In the genomic region with DNA sequence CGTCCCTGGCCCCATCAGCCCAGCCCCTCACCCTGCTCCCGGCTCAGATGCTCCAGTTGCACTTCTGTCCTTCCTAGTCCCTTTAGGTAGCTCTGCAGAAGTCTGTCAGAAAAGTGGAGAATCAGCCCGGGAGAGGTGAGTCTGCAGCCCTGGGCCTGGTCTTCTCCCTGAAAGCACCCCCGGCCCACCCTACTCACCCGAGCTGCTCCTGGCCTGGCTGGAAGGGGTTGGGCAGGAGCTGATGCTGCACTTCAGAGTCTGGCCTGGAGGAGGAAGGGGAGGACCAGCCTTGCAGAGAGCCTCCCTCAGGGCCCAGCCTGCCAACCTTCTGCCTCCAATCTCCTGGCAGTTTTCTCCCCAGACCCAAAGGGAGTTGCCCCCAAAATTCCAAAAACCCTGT, we compare ENCODE assay signal across 32 cellular contexts. TPM values are rescaled to one million over a fixed set of nuclear protein-coding genes. Genes with fewer than 3 reads are reported as not detected.
"Had no signal": no experiment of that assay in that cellular context is flagged by ENCODE, and none has a peak within 500 bp of the region (broad histone marks: within the 10 kb centered on the region; RNA-seq: fewer than 3 reads in every experiment).

No MANE protein-coding gene starts in this region.

- FAIRE-seq: pancreas had no signal

- H3K4me1 ChIP-seq: gastrocnemius medialis, pancreas, psoas muscle, vagina had no signal

- ATAC-seq: activated CD4-positive, alpha-beta T cell treated with anti-CD3 and anti-CD28 coated beads for 36 hours; activated CD8-positive, alpha-beta memory T cell treated with anti-CD3 and anti-CD28 coated beads, Interleukin-2, amount 10 ng/mL, durations not matched to agents 7 days and 5 days; activated CD8-positive, alpha-beta T cell treated with anti-CD3 and anti-CD28 coated beads, Interleukin-2, amount 10 ng/mL, durations not matched to agents 7 days and 5 days; activated naive CD8-positive, alpha-beta T cell treated with anti-CD3 and anti-CD28 coated beads, Interleukin-2, amount 50 U/mL, for 24 hours; effector memory CD8-positive, alpha-beta T cell; gastrocnemius medialis; left cardiac atrium; pancreas; psoas muscle; stimulated activated memory B cell treated with anti-CD40 and anti-IgM and Interleukin-4, amounts not matched to agents 10 μg/mL and 1 μg/mL and 100 μg/mL, for 72 hours; stimulated activated naive CD8-positive, alpha-beta T cell treated with anti-CD3 and anti-CD28 coated beads, Interleukin-15, amount 100 ng/mL, for 72 hours had no signal

- H3K4me2 ChIP-seq: smooth muscle cell had no signal

- H3K27me3 ChIP-seq: gastrocnemius medialis, neutrophil, pancreas, vagina had no signal

- H3K27ac Mint-ChIP-seq: activated CD4-positive, alpha-beta T cell treated with anti-CD3 and anti-CD28 coated beads for 36 hours; activated CD8-positive, alpha-beta memory T cell treated with anti-CD3 and anti-CD28 coated beads, Interleukin-2, amount 10 ng/mL, durations not matched to agents 7 days and 5 days; activated CD8-positive, alpha-beta T cell treated with anti-CD3 and anti-CD28 coated beads, Interleukin-2, amount 10 ng/mL, durations not matched to agents 7 days and 5 days; activated naive CD4-positive, alpha-beta T cell treated with anti-CD3 and anti-CD28 coated beads, Interleukin-2, amount 50 U/mL, for 24 hours; activated naive CD8-positive, alpha-beta T cell treated with anti-CD3 and anti-CD28 coated beads, Interleukin-2, amount 50 U/mL, for 24 hours; activated T-helper 2 cell treated with anti-CD3 and anti-CD28 coated beads, Interferon-gamma antibody, Interleukin-2, Interleukin-4, amounts not matched to agents 10 μg/mL and 5 μg/mL and 100 μg/mL, durations not matched to agents 14 hours and 24 hours and 36 hours; effector memory CD8-positive, alpha-beta T cell; nephron; stimulated activated memory B cell treated with anti-CD40 and anti-IgM and Interleukin-4, amounts not matched to agents 10 μg/mL and 1 μg/mL and 100 μg/mL, for 72 hours; stimulated activated naive CD8-positive, alpha-beta T cell treated with anti-CD3 and anti-CD28 coated beads, Interleukin-15, amount 100 ng/mL, for 72 hours; T-helper 2 cell treated with Interferon-gamma antibody and Interleukin-4, amounts not matched to agents 5 μg/mL and 100 μg/mL, for 36 hours; type B pancreatic cell had no signal

- H3K27ac ChIP-seq: gastrocnemius medialis, neutrophil, pancreas, psoas muscle, vagina had no signal

- H3K9me3 ChIP-seq: gastrocnemius medialis, neutrophil, pancreas, psoas muscle, vagina had no signal

- H3K27me3 Mint-ChIP-seq: stimulated activated naive CD8-positive, alpha-beta T cell treated with anti-CD3 and anti-CD28 coated beads, Interleukin-15, amount 100 ng/mL, for 72 hours had no signal

- H3K9me3 Mint-ChIP-seq: activated naive CD4-positive, alpha-beta T cell treated with anti-CD3 and anti-CD28 coated beads, Interleukin-2, amount 50 U/mL, for 24 hours; activated naive CD8-positive, alpha-beta T cell treated with anti-CD3 and anti-CD28 coated beads, Interleukin-2, amount 50 U/mL, for 24 hours; activated T-helper 2 cell treated with anti-CD3 and anti-CD28 coated beads, Interferon-gamma antibody, Interleukin-2, Interleukin-4, amounts not matched to agents 10 μg/mL and 5 μg/mL and 100 μg/mL, durations not matched to agents 14 hours and 24 hours and 36 hours; effector memory CD8-positive, alpha-beta T cell; nephron; stimulated activated memory B cell treated with anti-CD40 and anti-IgM and Interleukin-4, amounts not matched to agents 10 μg/mL and 1 μg/mL and 100 μg/mL, for 72 hours; stimulated activated naive CD8-positive, alpha-beta T cell treated with anti-CD3 and anti-CD28 coated beads, Interleukin-15, amount 100 ng/mL, for 72 hours; T-helper 2 cell treated with Interferon-gamma antibody and Interleukin-4, amounts not matched to agents 5 μg/mL and 100 μg/mL, for 36 hours; type B pancreatic cell had no signal

- DNase-seq: activated CD4-positive, alpha-beta T cell treated with anti-CD3 and anti-CD28 coated beads for 36 hours; activated CD4-positive, CD25-positive, alpha-beta regulatory T cell; activated CD8-positive, alpha-beta memory T cell treated with anti-CD3 and anti-CD28 coated beads, Interleukin-2, amount 10 ng/mL, durations not matched to agents 7 days and 5 days; activated CD8-positive, alpha-beta T cell treated with anti-CD3 and anti-CD28 coated beads, Interleukin-2, amount 10 ng/mL, durations not matched to agents 7 days and 5 days; activated naive CD8-positive, alpha-beta T cell treated with anti-CD3 and anti-CD28 coated beads, Interleukin-2, amount 50 U/mL, for 24 hours; activated T-cell treated with anti-CD3 and anti-CD28 coated beads, Interleukin-2, amount 50 U/mL, for 48 hours; amygdala; caudate nucleus; cortex of kidney; effector memory CD8-positive, alpha-beta T cell; erythroblast; gastrocnemius medialis; glutamatergic neuron; islet precursor cell; left cardiac atrium; mammary epithelial cell; pancreas; stimulated activated CD4-positive, alpha-beta T cell treated with anti-CD3 and anti-CD28 coated beads, Interleukin-1b, Interleukin-23, amount 100 ng/mL, for 48 hours; stimulated activated CD4-positive, alpha-beta T cell treated with anti-CD3 and anti-CD28 coated beads, Interleukin-4, amount 100 ng/mL, for 4 hours; stimulated activated CD8-positive, alpha-beta memory T cell treated with anti-CD3 and anti-CD28 coated beads, Interleukin-4, amount 100 ng/mL, for 48 hours; stimulated activated naive CD8-positive, alpha-beta T cell treated with anti-CD3 and anti-CD28 coated beads, Interleukin-15, amount 100 ng/mL, for 72 hours; substantia nigra had no signal

- H3K4me3 Mint-ChIP-seq: activated CD4-positive, alpha-beta T cell treated with anti-CD3 and anti-CD28 coated beads for 36 hours; activated CD8-positive, alpha-beta memory T cell treated with anti-CD3 and anti-CD28 coated beads, Interleukin-2, amount 10 ng/mL, durations not matched to agents 7 days and 5 days; activated CD8-positive, alpha-beta T cell treated with anti-CD3 and anti-CD28 coated beads, Interleukin-2, amount 10 ng/mL, durations not matched to agents 7 days and 5 days; activated naive CD4-positive, alpha-beta T cell treated with anti-CD3 and anti-CD28 coated beads, Interleukin-2, amount 50 U/mL, for 24 hours; activated naive CD8-positive, alpha-beta T cell treated with anti-CD3 and anti-CD28 coated beads, Interleukin-2, amount 50 U/mL, for 24 hours; effector memory CD8-positive, alpha-beta T cell; stimulated activated memory B cell treated with anti-CD40 and anti-IgM and Interleukin-4, amounts not matched to agents 10 μg/mL and 1 μg/mL and 100 μg/mL, for 72 hours; stimulated activated naive CD8-positive, alpha-beta T cell treated with anti-CD3 and anti-CD28 coated beads, Interleukin-15, amount 100 ng/mL, for 72 hours; T-helper 2 cell treated with Interferon-gamma antibody and Interleukin-4, amounts not matched to agents 5 μg/mL and 100 μg/mL, for 36 hours; type B pancreatic cell had no signal

- H3K36me3 ChIP-seq: gastrocnemius medialis, neutrophil, pancreas, vagina had no signal

- H3K4me1 Mint-ChIP-seq: activated CD4-positive, alpha-beta T cell treated with anti-CD3 and anti-CD28 coated beads for 36 hours; activated CD8-positive, alpha-beta memory T cell treated with anti-CD3 and anti-CD28 coated beads, Interleukin-2, amount 10 ng/mL, durations not matched to agents 7 days and 5 days; activated naive CD4-positive, alpha-beta T cell treated with anti-CD3 and anti-CD28 coated beads, Interleukin-2, amount 50 U/mL, for 24 hours; activated naive CD8-positive, alpha-beta T cell treated with anti-CD3 and anti-CD28 coated beads, Interleukin-2, amount 50 U/mL, for 24 hours; nephron had no signal

- H3K4me3 ChIP-seq: gastrocnemius medialis, pancreas, psoas muscle, smooth muscle cell, vagina had no signal

- H3K36me3 Mint-ChIP-seq: activated CD8-positive, alpha-beta memory T cell treated with anti-CD3 and anti-CD28 coated beads, Interleukin-2, amount 10 ng/mL, durations not matched to agents 7 days and 5 days; stimulated activated memory B cell treated with anti-CD40 and anti-IgM and Interleukin-4, amounts not matched to agents 10 μg/mL and 1 μg/mL and 100 μg/mL, for 72 hours; type B pancreatic cell had no signal

RNA-seq across cellular contexts. Expression of a gene that starts 16.6 kb away (rescaled TPM):
- total RNA-seq: smooth muscle cell had no signal

RNA-seq across cellular contexts. Expression of a gene that starts 21.3 kb away (rescaled TPM):
- total RNA-seq: smooth muscle cell, vagina had no signal
- polyA plus RNA-seq: smooth muscle cell had no signal
